6 cellular contexts compared by ENCODE assay signal in the genomic region with DNA sequence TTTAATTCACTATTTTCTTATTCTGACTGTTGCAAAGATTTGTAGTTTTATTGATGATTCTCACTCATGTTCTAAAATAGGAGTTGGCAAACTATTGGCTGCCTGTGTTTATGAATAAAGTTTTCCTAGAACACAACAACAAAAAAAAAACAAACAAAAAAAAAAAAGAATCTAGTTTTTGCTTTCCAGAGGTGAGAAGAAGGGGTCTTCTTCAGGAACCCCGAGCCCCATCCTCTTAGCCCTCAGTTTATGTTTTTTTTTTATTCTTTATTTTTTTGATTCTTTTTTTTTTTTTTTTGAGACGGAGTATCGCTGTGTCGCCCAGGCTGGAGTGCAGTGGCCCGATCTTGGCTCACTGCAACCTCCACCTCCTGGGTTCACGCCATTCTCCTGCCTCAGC. TPM values are rescaled to one million over a fixed set of nuclear protein-coding genes. Genes with fewer than 3 reads are reported as not detected.
"Had no signal": no experiment of that assay in that cellular context is flagged by ENCODE, and none has a peak within 500 bp of the region (broad histone marks: within the 10 kb centered on the region; RNA-seq: fewer than 3 reads in every experiment).

No MANE protein-coding gene starts in this region.

RNA-seq across cellular contexts. Expression of a gene that starts 22.1 kb away (rescaled TPM):
- total RNA-seq: activated CD4-positive, alpha-beta T cell treated with anti-CD3 and anti-CD28 coated beads for 36 hours; activated CD8-positive, alpha-beta memory T cell treated with anti-CD3 and anti-CD28 coated beads, Interleukin-2, amount 10 ng/mL, durations not matched to agents 7 days and 5 days; activated CD8-positive, alpha-beta T cell treated with anti-CD3 and anti-CD28 coated beads, Interleukin-2, amount 10 ng/mL, durations not matched to agents 7 days and 5 days; activated naive CD8-positive, alpha-beta T cell treated with anti-CD3 and anti-CD28 coated beads, Interleukin-2, amount 10 ng/mL, durations not matched to agents 7 days and 5 days; activated T-helper 2 cell treated with anti-CD3 and anti-CD28 coated beads, Interferon-gamma antibody, Interleukin-2, Interleukin-4, amounts not matched to agents 10 μg/mL and 5 μg/mL and 100 μg/mL, durations not matched to agents 14 hours and 24 hours and 36 hours; bronchial epithelial cell had no signal
